Comparison of ENCODE assay signal across 10 cellular contexts in the genomic region with DNA sequence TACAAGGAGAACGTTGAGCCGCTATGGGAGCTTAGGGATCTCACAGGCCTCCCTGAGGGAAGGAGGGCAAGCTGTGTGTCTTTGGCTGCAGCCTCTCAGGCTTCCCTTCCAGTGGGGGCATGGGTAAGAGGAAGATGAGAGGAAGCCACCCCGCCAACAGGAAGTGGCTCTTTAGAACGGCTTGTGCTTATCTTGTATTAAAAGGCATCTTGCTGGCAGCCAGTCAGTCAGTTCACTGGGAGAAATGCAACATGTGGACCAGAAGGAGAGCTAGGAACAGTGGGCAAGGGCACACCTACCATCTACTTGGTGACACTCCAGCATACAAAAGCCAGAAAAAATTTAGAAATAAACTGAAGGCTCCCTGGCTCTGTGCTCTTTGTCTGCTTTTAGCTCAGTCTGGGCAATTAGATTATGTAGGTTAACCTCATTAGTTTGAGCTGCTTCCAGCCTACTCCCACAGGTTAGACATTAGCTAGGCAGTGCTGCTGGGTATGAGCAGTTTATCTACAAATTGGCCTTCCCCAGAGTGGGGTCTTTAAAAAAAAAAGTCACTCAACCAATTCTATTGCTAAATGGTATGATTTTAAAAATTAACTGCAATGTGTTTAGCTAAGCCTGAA.
A peak's percentile ranks its signal among the peaks of the same experiment; 100 is the strongest.
DNase-seq lines count a peak whose midpoint lies in the region; ATAC-seq and TF ChIP-seq lines count a peak whose summit lies in the region.
"Had no signal": no experiment of that assay in that cellular context is flagged by ENCODE, and none has a peak within 500 bp of the region (broad histone marks: within the 10 kb centered on the region; RNA-seq: fewer than 3 reads in every experiment).

No MANE protein-coding gene starts in this region.

- H3K27me3 ChIP-seq in BLaER1 treated with 17β-estradiol and CSF1 and Interleukin-3, amounts not matched to agents 10 nM and 100 nM: no peaks in the 10 kb centered on the region

- H3K4me2 ChIP-seq in BLaER1 treated with 17β-estradiol and CSF1 and Interleukin-3, amounts not matched to agents 10 nM and 100 nM: peak overlapping the region; percentile 53 to 81 (median 66)

- no peak for TF ChIP-seq CTCF in HEK293 (tag by site-specific recombination; IDR thresholded peaks at IDR 0.05)
- TF ChIP-seq CTCF in fibroblast of pulmonary artery (IDR thresholded peaks at IDR 0.05; ENCODE audit: low read length, missing control alignments): no peak

- H3K9me3 ChIP-seq in BLaER1 treated with 17β-estradiol and CSF1 and Interleukin-3, amounts not matched to agents 10 nM and 100 nM (replicated peaks in 1 of 11): no peaks in the 10 kb centered on the region
- H3K9me3 ChIP-seq in HEK293 (ENCODE audit: control insufficient read depth, insufficient read depth, low read depth, low read length): no peaks in the 10 kb centered on the region

- peaks cover 0 to 10% (median 0%) of the 10 kb centered on the region in 11 experiments; a peak in 1 of 22 replicates for H3K36me3 ChIP-seq in BLaER1 treated with 17β-estradiol and CSF1 and Interleukin-3, amounts not matched to agents 10 nM and 100 nM
- H3K36me3 ChIP-seq in HEK293 (ENCODE audit: control insufficient read depth in 2 of 2, insufficient read depth in 1 of 2, low read length in 2 of 2): no peaks in the 10 kb centered on the region

- POLR2A ChIA-PET in HEK293 (lab: Yijun Ruan, JAX): no interaction called here

- peak overlapping the region in 9 of 11 experiments; percentile 15 to 66 (median 54); a peak in 15 of 22 replicates for H3K27ac ChIP-seq in BLaER1 treated with 17β-estradiol and CSF1 and Interleukin-3, amounts not matched to agents 10 nM and 100 nM
- no peak overlapping the region for H3K27ac ChIP-seq in HEK293 (ENCODE audit: extremely low read depth, low read depth, low read length)

- H4K20me1 ChIP-seq in BLaER1 treated with 17β-estradiol and CSF1 and Interleukin-3, amounts not matched to agents 10 nM and 100 nM: no peaks in the 10 kb centered on the region

- H3K4me3 ChIP-seq in BLaER1 treated with 17β-estradiol and CSF1 and Interleukin-3, amounts not matched to agents 10 nM and 100 nM: no peak overlapping the region; a peak in 2 of 20 replicates
- H3K4me3 ChIP-seq in HEK293 (ENCODE audit: low read depth, low read length) (no peak overlapping the region), fibroblast of pulmonary artery (replicated peaks; ENCODE audit: low read depth, low read length) (no peak overlapping the region)

- peak overlapping the region in 7 of 11 experiments; percentile 11 to 48 (median 28); a peak in 6 of 22 replicates for H3K9ac ChIP-seq in BLaER1 treated with 17β-estradiol and CSF1 and Interleukin-3, amounts not matched to agents 10 nM and 100 nM

- ATAC-seq in GM19463 (IDR thresholded peaks at IDR 0.05; ENCODE audit: unreplicated experiment) (no peak), GM19467 (IDR thresholded peaks at IDR 0.05; ENCODE audit: unreplicated experiment) (no peak)
- ATAC-seq: stimulated activated memory B cell treated with anti-CD40 and anti-IgM and Interleukin-4, amounts not matched to agents 10 μg/mL and 1 μg/mL and 100 μg/mL, for 72 hours had no signal

- H3K4me1 ChIP-seq in BLaER1 treated with 17β-estradiol and CSF1 and Interleukin-3, amounts not matched to agents 10 nM and 100 nM: peaks cover 10 to 26% (median 19%) of the 10 kb centered on the region in 10 experiments
- no peaks in the 10 kb centered on the region for H3K4me1 ChIP-seq in HEK293 (ENCODE audit: control insufficient read depth, insufficient read depth, low read length)

- CTCF ChIA-PET in HEK293 (lab: Yijun Ruan, JAX): interaction anchor here (0.6 to 1.1 kb wide), 2 partner anchors 450 to 1855 kb away, joined by 3 read pairs; no protein-coding TSS in a partner anchor

- peak; percentile 81 for DNase-seq in SKM-1 (lab: John Stamatoyannopoulos, UW; ENCODE audit: unreplicated experiment)
- peak; percentile 4 for DNase-seq in fibroblast of pulmonary artery (ENCODE audit: low read depth)
- DNase-seq in COR-L47 (lab: John Stamatoyannopoulos, UW): no peak
- DNase-seq in effector CD8-positive, alpha-beta T cell (lab: John Stamatoyannopoulos, UW): no peak
- DNase-seq: amniotic stem cell had no signal

TF ChIP-seq in HEK293, 187 proteins besides CTCF, POLR2A, EP300 and RAD21:
- TF ChIP-seq SCRT2 (tag by site-specific recombination; IDR thresholded peaks at IDR 0.05) (peak; percentile 69), SALL2 (tag by site-specific recombination; IDR thresholded peaks at IDR 0.05; ENCODE audit: borderline replicate concordance) (no peak)

Comparison
In these comparisons a context has a peak if more than half of its experiments do, and no peak if none do; other contexts are left out.
1. DNase-seq: peak in SKM-1 (single experiment) and fibroblast of pulmonary artery (single experiment); none in COR-L47 (single experiment) and effector CD8-positive, alpha-beta T cell (single experiment).